Comparison of ENCODE assay signal across 16 cellular contexts in genomic region chr5:143600396-143601075, GRCh38.
DNase-seq lines count a peak whose midpoint lies in the region; ATAC-seq and TF ChIP-seq lines count a peak whose summit lies in the region.
"Had no signal": no experiment of that assay in that cellular context is flagged by ENCODE, and none has a peak within 500 bp of the region (broad histone marks: within the 10 kb centered on the region; RNA-seq: fewer than 3 reads in every experiment).

No MANE protein-coding gene starts in this region.

- H3K9me3 Mint-ChIP-seq in MCF 10A (ENCODE audit: unreplicated experiment) (no peaks in the 10 kb centered on the region), type B pancreatic cell (peaks cover 13% of the 10 kb centered on the region)
- H3K9me3 Mint-ChIP-seq: HFFc6, memory B cell had no signal

- CTCF ChIA-PET in MCF 10A (lab: Yijun Ruan, JAX): interaction anchor here (0.6 kb wide), 1 partner anchor 83 kb away, joined by 3 read pairs; no protein-coding TSS in a partner anchor

- DNase-seq in MCF 10A (ENCODE audit: unreplicated experiment) (peak; percentile 52), breast epithelium (ENCODE audit: low spot score in 2 of 2) (no peak), SHP77 treated with DMSO at 0.1 percent for 48 hours (lab: John Stamatoyannopoulos, UW) (peak; percentile 53), fibroblast of pulmonary artery (ENCODE audit: low read depth) (peak; percentile 59), type B pancreatic cell (ENCODE audit: extremely low spot score, unreplicated experiment) (no peak), epidermal melanocyte (ENCODE audit: insufficient read length, low spot score) (no peak), ascending aorta (ENCODE audit: low spot score in 2 of 2) (no peak)
- DNase-seq: activated CD4-positive, alpha-beta T cell treated with anti-CD3 and anti-CD28 coated beads for 1 hour; activated naive CD8-positive, alpha-beta T cell treated with anti-CD3 and anti-CD28 coated beads, Interleukin-2, amount 10 ng/mL, durations not matched to agents 7 days and 5 days; esophagus squamous epithelium; HFFc6; NCI-H446; PC-9 had no signal

- no peaks in the 10 kb centered on the region for H3K27me3 Mint-ChIP-seq in MCF 10A (ENCODE audit: insufficient read depth, unreplicated experiment)
- no peaks in the 10 kb centered on the region for H3K27me3 Mint-ChIP-seq in type B pancreatic cell
- H3K27me3 Mint-ChIP-seq: memory B cell had no signal

- H3K36me3 ChIP-seq in breast epithelium (no peaks in the 10 kb centered on the region), ascending aorta (no peaks in the 10 kb centered on the region)
- H3K36me3 ChIP-seq: esophagus squamous epithelium had no signal

- no peak overlapping the region for H3K27ac Mint-ChIP-seq in MCF 10A (ENCODE audit: low read depth, unreplicated experiment)
- H3K27ac Mint-ChIP-seq in type B pancreatic cell: peak overlapping the region; percentile 19
- H3K27ac Mint-ChIP-seq: activated naive CD8-positive, alpha-beta T cell treated with anti-CD3 and anti-CD28 coated beads, Interleukin-2, amount 10 ng/mL, durations not matched to agents 7 days and 5 days; HFFc6; memory B cell had no signal

- intact Hi-C loops in MCF 10A (cut with micrococcal nuclease): no loop called here
- intact Hi-C loops in breast epithelium (cut with DNase I; ENCODE audit: low total_unique reads): no loop called here
- intact Hi-C loops in ascending aorta (cut with DNase I): no loop called here

- H3K27ac ChIP-seq in breast epithelium (no peak overlapping the region), ascending aorta (no peak overlapping the region)
- H3K27ac ChIP-seq: esophagus squamous epithelium, PC-9, skin epidermis had no signal

- TF ChIP-seq POLR2A in breast epithelium (IDR thresholded peaks at IDR 0.05): no peak

- no peak for TF ChIP-seq CTCF in MCF 10A (IDR thresholded peaks at IDR 0.05; ENCODE audit: unreplicated experiment)
- no peak for TF ChIP-seq CTCF in breast epithelium (IDR thresholded peaks at IDR 0.05)
- TF ChIP-seq CTCF in fibroblast of pulmonary artery (IDR thresholded peaks at IDR 0.05; ENCODE audit: low read length, missing control alignments): no peak
- no peak for TF ChIP-seq CTCF in type B pancreatic cell (conservative IDR thresholded peaks at IDR 0.05)
- no peak for TF ChIP-seq CTCF in ascending aorta (IDR thresholded peaks at IDR 0.05)

- POLR2A ChIA-PET in MCF 10A (lab: Yijun Ruan, JAX): interaction anchor here (0.6 kb wide), 2 partner anchors 73 to 134 kb away, joined by 3 to 4 read pairs; no protein-coding TSS in a partner anchor

- H3K36me3 Mint-ChIP-seq in MCF 10A (ENCODE audit: insufficient read depth, unreplicated experiment) (no peaks in the 10 kb centered on the region), type B pancreatic cell (no peaks in the 10 kb centered on the region)

- no peak overlapping the region for H3K4me3 Mint-ChIP-seq in MCF 10A (ENCODE audit: unreplicated experiment)
- H3K4me3 Mint-ChIP-seq in type B pancreatic cell: no peak overlapping the region
- H3K4me3 Mint-ChIP-seq: activated naive CD8-positive, alpha-beta T cell treated with anti-CD3 and anti-CD28 coated beads, Interleukin-2, amount 10 ng/mL, durations not matched to agents 7 days and 5 days; HFFc6; memory B cell had no signal

- H3K9me3 ChIP-seq in breast epithelium: no peaks in the 10 kb centered on the region
- H3K9me3 ChIP-seq in ascending aorta: no peaks in the 10 kb centered on the region
- H3K9me3 ChIP-seq: esophagus squamous epithelium had no signal

- no TSS peak for BruUV-seq in MCF 10A (replicated peaks; lab: Mats Ljungman, UMichigan)

- H3K4me3 ChIP-seq in breast epithelium: no peak overlapping the region
- no peak overlapping the region for H3K4me3 ChIP-seq in fibroblast of pulmonary artery (replicated peaks; ENCODE audit: low read depth, low read length)
- no peak overlapping the region for H3K4me3 ChIP-seq in ascending aorta
- H3K4me3 ChIP-seq: esophagus squamous epithelium, PC-9, skin epidermis had no signal

- no peaks in the 10 kb centered on the region for H3K4me1 ChIP-seq in breast epithelium
- H3K4me1 ChIP-seq in ascending aorta: no peaks in the 10 kb centered on the region
- H3K4me1 ChIP-seq: esophagus squamous epithelium had no signal

- H3K27me3 ChIP-seq in breast epithelium (no peaks in the 10 kb centered on the region), ascending aorta (no peaks in the 10 kb centered on the region)
- H3K27me3 ChIP-seq: esophagus squamous epithelium had no signal

- peaks cover 26% of the 10 kb centered on the region for H3K4me1 Mint-ChIP-seq in MCF 10A (ENCODE audit: insufficient read depth, unreplicated experiment)
- H3K4me1 Mint-ChIP-seq in type B pancreatic cell (ENCODE audit: unreplicated experiment): peaks cover 7% of the 10 kb centered on the region

- ATAC-seq in GM19035 (IDR thresholded peaks at IDR 0.05; ENCODE audit: unreplicated experiment): no peak

Comparison
In these comparisons a context has a peak if more than half of its experiments do, and no peak if none do; other contexts are left out.
1. DNase-seq: peak in MCF 10A (single experiment), SHP77 treated with DMSO at 0.1 percent for 48 hours (single experiment) and fibroblast of pulmonary artery (single experiment); none in breast epithelium (0 of 2), type B pancreatic cell (single experiment), epidermal melanocyte (single experiment) and ascending aorta (0 of 2).